9 cellular contexts compared by ENCODE assay signal in genomic region chrX:1337144-1337779, GRCh38. TPM values are rescaled to one million over a fixed set of nuclear protein-coding genes. Genes with fewer than 3 reads are reported as not detected.
A peak's percentile ranks its signal among the peaks of the same experiment; 100 is the strongest.
DNase-seq lines count a peak whose midpoint lies in the region; ATAC-seq lines count a peak whose summit lies in the region.
"Not testable (repeated sequence)": the region's sequence is repeated elsewhere in the genome, so short reads cannot be mapped to it uniquely, and the experiment has no call there.
"Had no signal": no experiment of that assay in that cellular context is flagged by ENCODE, and none has a peak within 500 bp of the region (broad histone marks: within the 10 kb centered on the region; RNA-seq: fewer than 3 reads in every experiment).

No MANE protein-coding gene starts in this region.

- H3K9ac ChIP-seq in endocrine pancreas (ENCODE audit: control insufficient read depth, insufficient read depth, low read length) = not testable (repeated sequence)

- ATAC-seq in GM18868 (IDR thresholded peaks at IDR 0.05; ENCODE audit: unreplicated experiment) = peak; percentile 44
- ATAC-seq in HG02759 (IDR thresholded peaks at IDR 0.05; ENCODE audit: unreplicated experiment) = peak; percentile 34
- peak; percentile 7 for ATAC-seq in activated T-helper 17 cell treated with anti-CD3 and anti-CD28 coated beads, Interleukin-2, amount 50 U/mL, for 72 hours (replicated peaks)
- ATAC-seq in memory B cell (ENCODE audit: low read depth) = peak; percentile 27
- peak; percentile 52 for ATAC-seq in stimulated activated effector memory CD8-positive, alpha-beta T cell treated with anti-CD3 and anti-CD28 coated beads, Interleukin-12 subunit alpha, Interleukin-12 subunit beta, amount 100 ng/mL, for 72 hours

- peak overlapping the region; percentile 72 for H2AFZ ChIP-seq in ACC112 (ENCODE audit: low read length, unreplicated experiment)

- peak overlapping the region; percentile 72 for H3K4me3 Mint-ChIP-seq in activated T-helper 17 cell treated with anti-CD3 and anti-CD28 coated beads, Interleukin-2, amount 50 U/mL, for 72 hours
- H3K4me3 Mint-ChIP-seq in memory B cell = peak overlapping the region; percentile 72
- peak overlapping the region; percentile 80 for H3K4me3 Mint-ChIP-seq in stimulated activated effector memory CD8-positive, alpha-beta T cell treated with anti-CD3 and anti-CD28 coated beads, Interleukin-12 subunit alpha, Interleukin-12 subunit beta, amount 100 ng/mL, for 72 hours

- H3K9me3 Mint-ChIP-seq in activated T-helper 17 cell treated with anti-CD3 and anti-CD28 coated beads, Interleukin-2, amount 50 U/mL, for 72 hours; memory B cell; stimulated activated effector memory CD8-positive, alpha-beta T cell treated with anti-CD3 and anti-CD28 coated beads, Interleukin-12 subunit alpha, Interleukin-12 subunit beta, amount 100 ng/mL, for 72 hours: not testable (repeated sequence)

- H3K36me3 Mint-ChIP-seq in activated T-helper 17 cell treated with anti-CD3 and anti-CD28 coated beads, Interleukin-2, amount 50 U/mL, for 72 hours (ENCODE audit: low read depth); memory B cell; stimulated activated effector memory CD8-positive, alpha-beta T cell treated with anti-CD3 and anti-CD28 coated beads, Interleukin-12 subunit alpha, Interleukin-12 subunit beta, amount 100 ng/mL, for 72 hours: not testable (repeated sequence)

- not testable (repeated sequence) for H3K9me3 ChIP-seq in endocrine pancreas (ENCODE audit: control insufficient read depth, low read length)

- H3K4me1 ChIP-seq in ACC112 (ENCODE audit: control insufficient read depth, insufficient read depth, low read length, unreplicated experiment); endocrine pancreas (ENCODE audit: control insufficient read depth, insufficient read depth, low read length): not testable (repeated sequence)

- H3K36me3 ChIP-seq in ACC112 (ENCODE audit: insufficient read depth, low read length); endocrine pancreas (ENCODE audit: control insufficient read depth, insufficient read depth, low read length): not testable (repeated sequence)

- not testable (repeated sequence) for H3K27ac ChIP-seq in ACC112 (ENCODE audit: low read depth, low read length)

- not testable (repeated sequence) for H3K79me2 ChIP-seq in ACC112 (ENCODE audit: control insufficient read depth, insufficient read depth, low read length, unreplicated experiment)

- peak overlapping the region; percentile 79 for H3K4me3 ChIP-seq in ACC112 (ENCODE audit: low read depth, low read length)
- peak overlapping the region; percentile 10 for H3K4me3 ChIP-seq in endocrine pancreas (ENCODE audit: control insufficient read depth, insufficient read depth, low read length)

- DNase-seq in MV-4-11 (lab: John Stamatoyannopoulos, UW) = peak; percentile 39
- DNase-seq in memory B cell (ENCODE audit: low spot score in 2 of 2); stimulated activated effector memory CD8-positive, alpha-beta T cell treated with anti-CD3 and anti-CD28 coated beads, Interleukin-12 subunit alpha, Interleukin-12 subunit beta, amount 100 ng/mL, for 72 hours (ENCODE audit: low spot score in 2 of 2): not testable (repeated sequence)

- not testable (repeated sequence) for H3K27me3 Mint-ChIP-seq in activated T-helper 17 cell treated with anti-CD3 and anti-CD28 coated beads, Interleukin-2, amount 50 U/mL, for 72 hours; memory B cell

- peak overlapping the region; percentile 37 for H3K27ac Mint-ChIP-seq in activated T-helper 17 cell treated with anti-CD3 and anti-CD28 coated beads, Interleukin-2, amount 50 U/mL, for 72 hours
- H3K27ac Mint-ChIP-seq in memory B cell = not testable (repeated sequence)
- H3K27ac Mint-ChIP-seq in stimulated activated effector memory CD8-positive, alpha-beta T cell treated with anti-CD3 and anti-CD28 coated beads, Interleukin-12 subunit alpha, Interleukin-12 subunit beta, amount 100 ng/mL, for 72 hours = peak overlapping the region; percentile 68

- H3K4me1 Mint-ChIP-seq in activated T-helper 17 cell treated with anti-CD3 and anti-CD28 coated beads, Interleukin-2, amount 50 U/mL, for 72 hours; memory B cell; stimulated activated effector memory CD8-positive, alpha-beta T cell treated with anti-CD3 and anti-CD28 coated beads, Interleukin-12 subunit alpha, Interleukin-12 subunit beta, amount 100 ng/mL, for 72 hours: not testable (repeated sequence)

- H3K27me3 ChIP-seq in ACC112 (ENCODE audit: insufficient read depth, low read length); endocrine pancreas (ENCODE audit: control insufficient read depth, insufficient read depth, low read length): not testable (repeated sequence)

RNA-seq across cellular contexts. Expression of gene IL3RA, which starts 0.7 kb away (rescaled TPM):
- 1 to 10 TPM in 1 of 2 donors, under 1 TPM in 1; 0.52 to 1.2 TPM for total RNA-seq in activated T-helper 17 cell treated with anti-CD3 and anti-CD28 coated beads, Interleukin-2, amount 50 U/mL, for 72 hours
- total RNA-seq: A172 had no signal

RNA-seq across cellular contexts. Expression of gene SLC25A6, which starts 54.7 kb away (rescaled TPM):
- 100 to 1,000 TPM; 373 to 401 TPM for total RNA-seq in activated T-helper 17 cell treated with anti-CD3 and anti-CD28 coated beads, Interleukin-2, amount 50 U/mL, for 72 hours
